8 cellular contexts compared by ENCODE assay signal in the genomic region with DNA sequence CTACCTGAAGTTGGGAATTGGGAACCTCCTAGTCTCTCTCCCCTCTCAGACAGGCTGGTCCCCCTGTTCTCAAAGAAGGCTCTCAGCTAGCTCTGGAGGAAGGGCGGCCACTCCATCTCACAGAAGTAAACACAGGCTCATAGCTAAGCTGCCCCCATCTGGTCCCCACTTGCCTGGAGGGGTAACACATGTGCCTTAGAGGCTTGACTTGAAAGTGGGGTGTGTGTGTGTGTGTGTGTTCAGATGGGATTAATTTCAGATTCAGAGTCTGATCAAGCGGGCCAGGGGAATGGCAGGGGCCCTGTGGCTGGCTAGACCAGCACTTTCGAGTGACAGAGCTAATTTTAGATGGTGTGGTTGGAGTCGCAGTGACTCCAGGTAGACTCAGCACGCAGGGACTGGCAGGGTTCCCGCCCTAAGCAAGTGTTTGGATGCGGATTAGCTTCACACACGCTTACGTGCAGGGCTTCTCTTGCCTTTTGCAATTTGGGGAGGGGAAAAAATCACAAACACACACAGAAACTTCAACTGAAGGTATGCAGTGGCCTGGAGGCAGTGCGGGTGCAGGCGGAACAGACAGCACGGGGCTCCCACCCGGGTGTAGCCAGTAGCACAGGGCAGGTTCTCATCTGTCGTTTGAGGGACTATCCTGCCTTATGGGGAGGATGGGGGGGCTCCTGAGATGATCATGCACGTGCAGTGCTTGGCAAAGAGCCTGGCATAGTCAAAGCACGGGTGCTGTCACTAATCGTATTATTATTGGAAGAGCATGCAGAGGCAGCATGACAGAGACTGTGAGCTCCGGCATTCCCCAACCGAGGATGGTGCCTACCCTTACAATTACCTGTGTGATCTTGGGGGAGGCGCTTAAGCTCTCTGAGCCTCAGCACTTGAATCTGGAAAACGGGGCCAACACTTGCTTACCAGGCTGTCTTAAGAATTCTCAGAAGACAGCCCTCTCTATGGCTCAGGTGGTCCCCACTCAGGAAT. TPM values are rescaled to one million over a fixed set of nuclear protein-coding genes. Genes with fewer than 3 reads are reported as not detected.
A peak's percentile ranks its signal among the peaks of the same experiment; 100 is the strongest.
DNase-seq lines count a peak whose midpoint lies in the region; TF ChIP-seq lines count a peak whose summit lies in the region.
"Had no signal": no experiment of that assay in that cellular context is flagged by ENCODE, and none has a peak within 500 bp of the region (broad histone marks: within the 10 kb centered on the region; RNA-seq: fewer than 3 reads in every experiment).

No MANE protein-coding gene starts in this region.

- peak overlapping the region; percentile 33; the same call in 1 of the 2 replicates for H3K4me2 ChIP-seq in MM.1S (ENCODE audit: low read depth, low read length)

- H3K36me3 Mint-ChIP-seq in progenitor cell of endocrine pancreas (ENCODE audit: insufficient read depth), result no peaks in the 10 kb centered on the region
- H3K36me3 Mint-ChIP-seq: immature natural killer cell had no signal

- H3K36me3 ChIP-seq in MM.1S (replicated peaks; ENCODE audit: insufficient read depth, low read length) (no peaks in the 10 kb centered on the region), SK-N-MC (ENCODE audit: insufficient read depth, low read length) (no peaks in the 10 kb centered on the region), right atrium auricular region (no peaks in the 10 kb centered on the region), stomach (no peaks in the 10 kb centered on the region)

- WGBS in stomach, 5 donors, result 62 to 68% (median 68%) methylated on average over 21 of the region's 21 CpGs

- H3K27me3 ChIP-seq in MM.1S (replicated peaks; ENCODE audit: insufficient read depth, low read length) (no peaks in the 10 kb centered on the region), right atrium auricular region (no peaks in the 10 kb centered on the region), stomach (peaks cover 0 to 14% (median 0%) of the 10 kb centered on the region in 3 donors)

- intact Hi-C loops in stomach (cut with DNase I; ENCODE audit: low total_unique reads), result no loop called here
- intact Hi-C loops in posterior vena cava (cut with DNase I), result no loop called here

- H3K9ac ChIP-seq in MM.1S (ENCODE audit: low read length), result no peak overlapping the region
- no peak overlapping the region for H3K9ac ChIP-seq in SK-N-MC (ENCODE audit: insufficient read length)

- H3K27me3 Mint-ChIP-seq in progenitor cell of endocrine pancreas, result peaks cover 19% of the 10 kb centered on the region

- DNase-seq in MM.1S (peak; percentile 23), SK-N-MC (ENCODE audit: low read depth, low spot score) (no peak), right atrium auricular region (ENCODE audit: low spot score) (no peak), stomach (no peak), progenitor cell of endocrine pancreas (ENCODE audit: low spot score, unreplicated experiment) (no peak), posterior vena cava (ENCODE audit: low spot score) (no peak)
- DNase-seq in activated CD4-positive, alpha-beta T cell treated with anti-CD3 and anti-CD28 coated beads, Interleukin-2, amount 50 U/mL, for 1 hour, result no peak
- DNase-seq: immature natural killer cell had no signal

- H4K20me1 ChIP-seq in MM.1S (ENCODE audit: insufficient read depth, low read length), result no peaks in the 10 kb centered on the region

- H3K27ac ChIP-seq in MM.1S (ENCODE audit: low read length) (no peak overlapping the region), SK-N-MC (peak overlapping the region; percentile 29; the same call in 1 of the 2 replicates), right atrium auricular region (peak overlapping the region; percentile 47 to 58), stomach (peak overlapping the region in 3 of 5 donors; percentile 17 to 80 (median 66))

- TF ChIP-seq POLR2A in stomach (IDR thresholded peaks at IDR 0.05), result no peak

- H3K27ac Mint-ChIP-seq in progenitor cell of endocrine pancreas, result no peak overlapping the region
- H3K27ac Mint-ChIP-seq: immature natural killer cell had no signal

- H2AFZ ChIP-seq in MM.1S (ENCODE audit: low read length), result no peak overlapping the region

- H3K9me2 ChIP-seq in MM.1S (replicated peaks; ENCODE audit: insufficient read depth, low read length), result no peaks in the 10 kb centered on the region

- TF ChIP-seq CTCF in MM.1S (IDR thresholded peaks at IDR 0.05; ENCODE audit: low read length) (no peak), right atrium auricular region (IDR thresholded peaks at IDR 0.05) (no peak), stomach (IDR thresholded peaks at IDR 0.05) (no peak), progenitor cell of endocrine pancreas (IDR thresholded peaks at IDR 0.05; ENCODE audit: unreplicated experiment) (no peak)

- H3F3A ChIP-seq in MM.1S (ENCODE audit: insufficient read depth, low read length), result no peaks in the 10 kb centered on the region

- H3K4me1 ChIP-seq in MM.1S (ENCODE audit: low read length), result peaks cover 15% of the 10 kb centered on the region
- H3K4me1 ChIP-seq in right atrium auricular region, result peaks cover 0 to 74% of the 10 kb centered on the region in 2 donors
- H3K4me1 ChIP-seq in stomach, result peaks cover 56 to 76% (median 65%) of the 10 kb centered on the region in 4 donors

- no peak overlapping the region for H3K4me3 Mint-ChIP-seq in progenitor cell of endocrine pancreas (ENCODE audit: low read depth)
- H3K4me3 Mint-ChIP-seq: immature natural killer cell had no signal

- H3K9me3 ChIP-seq in MM.1S (replicated peaks; ENCODE audit: insufficient read depth, low read length) (no peaks in the 10 kb centered on the region), SK-N-MC (ENCODE audit: low read depth, low read length) (no peaks in the 10 kb centered on the region), right atrium auricular region (no peaks in the 10 kb centered on the region), stomach (no peaks in the 10 kb centered on the region)

- no peak for TF ChIP-seq EP300 in stomach (IDR thresholded peaks at IDR 0.05)

- no peaks in the 10 kb centered on the region for H3K9me3 Mint-ChIP-seq in progenitor cell of endocrine pancreas (ENCODE audit: low read depth)
- H3K9me3 Mint-ChIP-seq: immature natural killer cell had no signal

- H3K4me1 Mint-ChIP-seq in progenitor cell of endocrine pancreas (ENCODE audit: low read depth), result peaks cover 12% of the 10 kb centered on the region
- H3K4me1 Mint-ChIP-seq: immature natural killer cell had no signal

- H3K4me3 ChIP-seq in MM.1S (ENCODE audit: low read length), result no peak overlapping the region
- peak overlapping the region; percentile 52 for H3K4me3 ChIP-seq in SK-N-MC
- H3K4me3 ChIP-seq in right atrium auricular region, result no peak overlapping the region
- no peak overlapping the region for H3K4me3 ChIP-seq in stomach

- H3K79me2 ChIP-seq in MM.1S (ENCODE audit: low read length), result no peaks in the 10 kb centered on the region

RNA-seq across cellular contexts. Expression of a gene that starts 1.3 kb away (rescaled TPM):
- total RNA-seq in right atrium auricular region (under 1 TPM in 1 of 2 donors, not detected in 1; 0.78 TPM), stomach (10 to 100 TPM in 2 of 5 donors, not detected in 3; 16.5 to 71.8 TPM), progenitor cell of endocrine pancreas (not detected in 2 replicates), posterior vena cava (not detected)
- 1 to 10 TPM; 1.5 to 2.5 (median 2.1) TPM for polyA plus RNA-seq in stomach
- polyA plus RNA-seq: immature natural killer cell had no signal
